ENCODE assay signal across 17 cellular contexts in genomic region chr20:50335866-50336265, GRCh38.
"Had no signal": no experiment of that assay in that cellular context is flagged by ENCODE, and none has a peak within 500 bp of the region (broad histone marks: within the 10 kb centered on the region; RNA-seq: fewer than 3 reads in every experiment).

No MANE protein-coding gene starts in this region.

- H3K27me3 ChIP-seq: breast epithelium, heart right ventricle, right lobe of liver, upper lobe of left lung, vagina had no signal

- ATAC-seq: activated CD8-positive, alpha-beta T cell treated with anti-CD3 and anti-CD28 coated beads, Interleukin-2, amount 10 ng/mL, durations not matched to agents 7 days and 5 days; activated T-helper 17 cell treated with anti-CD3 and anti-CD28 coated beads, Interleukin-2, amount 50 U/mL, for 72 hours had no signal

- DNase-seq: activated CD4-positive, alpha-beta T cell treated with anti-CD3 and anti-CD28 coated beads for 36 hours; activated CD4-positive, CD25-positive, alpha-beta regulatory T cell; activated gamma-delta T cell treated with Interleukin-2 at 50 U/mL for 16 hours; activated naive CD4-positive, alpha-beta T cell treated with anti-CD3 and anti-CD28 coated beads, Interleukin-2, amount 50 U/mL, for 16 hours; central memory CD4-positive, alpha-beta T cell; foreskin melanocyte; heart right ventricle; lower lobe of right lung; right lobe of liver; stimulated activated CD4-positive, alpha-beta T cell treated with anti-CD3 and anti-CD28 coated beads, Interleukin-12 subunit alpha, Interleukin-12 subunit beta, amount 100 ng/mL, for 4 hours; stimulated activated CD4-positive, alpha-beta T cell treated with anti-CD3 and anti-CD28 coated beads, Interleukin-4, amount 100 ng/mL, for 1 hour; stimulated activated naive CD8-positive, alpha-beta T cell treated with anti-CD3 and anti-CD28 coated beads, Interleukin-15, Interleukin-2, amounts not matched to agents 100 U/mL and 50 U/mL, for 24 hours; upper lobe of left lung had no signal

- H3K36me3 ChIP-seq: breast epithelium, heart right ventricle, lower lobe of right lung, right lobe of liver, upper lobe of left lung, vagina had no signal

- H3K9me3 ChIP-seq: breast epithelium, heart right ventricle, lower lobe of right lung, right lobe of liver, upper lobe of left lung, vagina had no signal

- H3K4me3 ChIP-seq: breast epithelium, heart right ventricle, lower lobe of right lung, right lobe of liver, upper lobe of left lung, vagina had no signal

- H3K27ac ChIP-seq: heart right ventricle, lower lobe of right lung, right lobe of liver, upper lobe of left lung had no signal
